ENCODE assay signal across 21 cellular contexts in genomic region chr4:142572076-142572475, GRCh38.
"Had no signal": no experiment of that assay in that cellular context is flagged by ENCODE, and none has a peak within 500 bp of the region (broad histone marks: within the 10 kb centered on the region; RNA-seq: fewer than 3 reads in every experiment).

No MANE protein-coding gene starts in this region.

- H3K4me3 Mint-ChIP-seq: activated CD4-positive, alpha-beta T cell treated with anti-CD3 and anti-CD28 coated beads, Interleukin-2, amount 10 ng/mL, durations not matched to agents 24 days and 14 days; activated naive CD4-positive, alpha-beta T cell treated with anti-CD3 and anti-CD28 coated beads, Interleukin-2, amount 10 ng/mL, durations not matched to agents 7 days and 5 days; brain; dendritic cell treated with granulocyte-macrophage colony-stimulating factor and Interleukin-4, amounts not matched to agents 40 ng/mL and 50 ng/mL, for 4 days; nephron had no signal

- H3K36me3 Mint-ChIP-seq: brain had no signal

- H3K27me3 Mint-ChIP-seq: activated CD4-positive, alpha-beta T cell treated with anti-CD3 and anti-CD28 coated beads, Interleukin-2, amount 10 ng/mL, durations not matched to agents 24 days and 14 days; activated naive CD4-positive, alpha-beta T cell treated with anti-CD3 and anti-CD28 coated beads, Interleukin-2, amount 10 ng/mL, durations not matched to agents 7 days and 5 days; brain; dendritic cell treated with granulocyte-macrophage colony-stimulating factor and Interleukin-4, amounts not matched to agents 40 ng/mL and 50 ng/mL, for 4 days had no signal

- H3K9me3 ChIP-seq: heart left ventricle, neutrophil, ovary, prostate gland, right atrium auricular region, spleen, upper lobe of left lung had no signal

- H3K27ac Mint-ChIP-seq: activated CD4-positive, alpha-beta T cell treated with anti-CD3 and anti-CD28 coated beads, Interleukin-2, amount 10 ng/mL, durations not matched to agents 24 days and 14 days; activated naive CD4-positive, alpha-beta T cell treated with anti-CD3 and anti-CD28 coated beads, Interleukin-2, amount 10 ng/mL, durations not matched to agents 7 days and 5 days; brain; dendritic cell treated with granulocyte-macrophage colony-stimulating factor and Interleukin-4, amounts not matched to agents 40 ng/mL and 50 ng/mL, for 4 days; nephron had no signal

- H3K4me1 ChIP-seq: prostate gland, right atrium auricular region, upper lobe of left lung had no signal

- H3K9me3 Mint-ChIP-seq: brain, nephron had no signal

- H3K27ac ChIP-seq: heart left ventricle, neutrophil, ovary, prostate gland, right atrium auricular region, spleen, upper lobe of left lung had no signal

- H3K4me3 ChIP-seq: heart left ventricle, ovary, prostate gland, right atrium auricular region, spleen, upper lobe of left lung had no signal

- DNase-seq: activated CD4-positive, alpha-beta T cell treated with anti-CD3 and anti-CD28 coated beads, Interleukin-2, amount 10 ng/mL, durations not matched to agents 24 days and 14 days; activated CD4-positive, CD25-positive, alpha-beta regulatory T cell; activated CD8-positive, alpha-beta memory T cell treated with anti-CD3 and anti-CD28 coated beads for 24 hours; activated CD8-positive, alpha-beta memory T cell treated with anti-CD3 and anti-CD28 coated beads, Interleukin-2, amount 50 U/mL, for 4 hours; activated naive CD4-positive, alpha-beta T cell treated with anti-CD3 and anti-CD28 coated beads, Interleukin-2, amount 10 ng/mL, durations not matched to agents 7 days and 5 days; aorta; effector CD4-positive, alpha-beta T cell; heart left ventricle; islet precursor cell; left cardiac atrium; ovary; spleen; stimulated activated CD4-positive, alpha-beta T cell treated with anti-CD3 and anti-CD28 coated beads, Interleukin-4, amount 100 ng/mL, for 24 hours; stimulated activated naive CD8-positive, alpha-beta T cell treated with anti-CD3 and anti-CD28 coated beads, Interleukin-15, Interleukin-2, amounts not matched to agents 100 U/mL and 50 U/mL, for 24 hours; upper lobe of left lung had no signal

- H3K36me3 ChIP-seq: heart left ventricle, neutrophil, ovary, prostate gland, right atrium auricular region, spleen, upper lobe of left lung had no signal

- ATAC-seq: heart left ventricle; left cardiac atrium; stimulated activated naive CD8-positive, alpha-beta T cell treated with anti-CD3 and anti-CD28 coated beads, Interleukin-15, Interleukin-2, amounts not matched to agents 100 U/mL and 50 U/mL, for 24 hours had no signal

- H3K27me3 ChIP-seq: heart left ventricle, neutrophil, ovary, right atrium auricular region, spleen, upper lobe of left lung had no signal
